ENCODE assay signal across 8 cellular contexts in genomic region chr12:8780389-8780788, GRCh38. TPM values are rescaled to one million over a fixed set of nuclear protein-coding genes. Genes with fewer than 3 reads are reported as not detected.
DNase-seq lines count a peak whose midpoint lies in the region; ATAC-seq and TF ChIP-seq lines count a peak whose summit lies in the region.

No MANE protein-coding gene starts in this region.

- no peak overlapping the region for H3K9ac ChIP-seq in GM23248

- intact Hi-C loops in A673 (cut with micrococcal nuclease; ENCODE audit: unreplicated experiment) (no loop called here), left ventricle myocardium inferior (cut with micrococcal nuclease) (no loop called here), sciatic nerve (cut with DNase I) (no loop called here)

- DNase-seq in A673 (ENCODE audit: low spot score) (peak; percentile 51), GM23248 (peak; percentile 49), left ventricle myocardium inferior (no peak), sciatic nerve (ENCODE audit: low spot score) (no peak), NCI-H2081 treated with DMSO at 0.1 percent for 48 hours (lab: John Stamatoyannopoulos, UW) (no peak)
- DNase-seq in stimulated activated CD4-positive, alpha-beta T cell treated with anti-CD3 and anti-CD28 coated beads, Interleukin-4, amount 100 ng/mL, for 24 hours = no peak

- POLR2A ChIA-PET in A673 (lab: Charles Lee; ENCODE audit: low non-redundant PET) = no interaction called here

- no peak overlapping the region for H3K27ac ChIP-seq in A673 (ENCODE audit: low read depth, low read length, poor library complexity, severe bottlenecking)
- H3K27ac ChIP-seq in GM23248 = no peak overlapping the region
- no peak overlapping the region for H3K27ac ChIP-seq in left ventricle myocardium inferior (replicated peaks)

- H3K4me1 ChIP-seq in A673 (ENCODE audit: insufficient read depth, low read length, poor library complexity, severe bottlenecking) (no peaks in the 10 kb centered on the region), GM23248 (ENCODE audit: insufficient read depth) (no peaks in the 10 kb centered on the region), left ventricle myocardium inferior (peaks cover 27% of the 10 kb centered on the region)

- no peaks in the 10 kb centered on the region for H3F3A ChIP-seq in GM23248 (ENCODE audit: insufficient read depth)

- peak; percentile 86 for ATAC-seq in SK-N-SH treated with all-trans-retinoic acid at 6 μM for 48 hours
- ATAC-seq in sciatic nerve = no peak
- ATAC-seq in HG02763 (IDR thresholded peaks at IDR 0.05; ENCODE audit: unreplicated experiment) = no peak

- H3K27me3 ChIP-seq in A673 (replicated peaks; ENCODE audit: insufficient read depth, low read depth, low read length, poor library complexity) (no peaks in the 10 kb centered on the region), GM23248 (replicated peaks; ENCODE audit: insufficient read depth) (no peaks in the 10 kb centered on the region), left ventricle myocardium inferior (ENCODE audit: low read depth) (no peaks in the 10 kb centered on the region)

- no peaks in the 10 kb centered on the region for H3K79me2 ChIP-seq in GM23248 (ENCODE audit: insufficient read depth)

- in situ Hi-C loops in GM23248 (cut with MboI) = no loop called here

- CTCF ChIA-PET in A673 (lab: Charles Lee) = interaction anchor here (0.6 kb wide), 1 partner anchor 110 kb away, joined by 3 read pairs; no protein-coding TSS in a partner anchor

- 58 to 69% methylated on average over 1 of the region's 1 CpG for WGBS in GM23248 (ENCODE audit: low coverage in 1 of 2, low lambda C conversion rate in 2 of 2, missing lambda C conversion rate in 2 of 2), 2 experiments

- H3K9me2 ChIP-seq in GM23248 (ENCODE audit: insufficient read depth) = no peaks in the 10 kb centered on the region

- TF ChIP-seq CTCF in A673 (conservative IDR thresholded peaks at IDR 0.05; ENCODE audit: low read depth, low read length) (peak; percentile 54), left ventricle myocardium inferior (IDR thresholded peaks at IDR 0.05; ENCODE audit: borderline replicate concordance) (peak; percentile 57)

- H3K9me3 ChIP-seq in A673 (ENCODE audit: low read depth, low read length, poor library complexity, severe bottlenecking) = no peaks in the 10 kb centered on the region
- H3K9me3 ChIP-seq in GM23248 (ENCODE audit: low read depth) = no peaks in the 10 kb centered on the region
- H3K9me3 ChIP-seq in left ventricle myocardium inferior (replicated peaks) = no peaks in the 10 kb centered on the region

- H4K20me1 ChIP-seq in GM23248 (ENCODE audit: insufficient read depth) = no peaks in the 10 kb centered on the region

- H3K4me3 ChIP-seq in A673 (ENCODE audit: low read depth, low read length, poor library complexity, severe bottlenecking) = no peak overlapping the region
- H3K4me3 ChIP-seq in GM23248 = no peak overlapping the region
- no peak overlapping the region for H3K4me3 ChIP-seq in left ventricle myocardium inferior

- H3K36me3 ChIP-seq in A673 (ENCODE audit: insufficient read depth, low read length, poor library complexity, severe bottlenecking) (peaks cover 6% of the 10 kb centered on the region), GM23248 (ENCODE audit: low read depth) (peaks cover 9% of the 10 kb centered on the region; the same call in 1 of the 2 replicates), left ventricle myocardium inferior (no peaks in the 10 kb centered on the region)

- no peak overlapping the region for H2AFZ ChIP-seq in GM23248

- H3K4me2 ChIP-seq in GM23248 (ENCODE audit: unreplicated experiment) = no peak overlapping the region

- no TSS peak for BruUV-seq in A673 (replicated peaks; lab: Mats Ljungman, UMichigan)

TF ChIP-seq in SK-N-SH treated with all-trans-retinoic acid at 6 μM for 48 hours, 23 proteins besides CTCF, POLR2A, EP300 and RAD21:
- TF ChIP-seq ZC3H10 (CRISPR knock-in tag; IDR thresholded peaks at IDR 0.05) (no peak), ZNF8 (CRISPR knock-in tag; IDR thresholded peaks at IDR 0.05) (no peak)

RNA-seq across cellular contexts. Expression of gene A2ML1, which starts 42.0 kb away (rescaled TPM):
- total RNA-seq in A673 (2021) (2.3 and 3.3 TPM in 2 replicates), left ventricle myocardium inferior (not detected), sciatic nerve (13.6 TPM)
- total RNA-seq in GM23248 (2014; rRNA removed; shearing (Covaris generic)) = not detected in 2 replicates
- polyA plus RNA-seq in GM23248 (2016; fragmentation: Nextera tagmentation; extraction: Ambion mirVana) = not detected in 2 replicates

Comparison
In these comparisons a context has a peak if more than half of its experiments do, and no peak if none do; other contexts are left out.
1. DNase-seq: peak in A673 (single experiment) and GM23248 (single experiment); none in left ventricle myocardium inferior (single experiment), sciatic nerve (single experiment), NCI-H2081 treated with DMSO at 0.1 percent for 48 hours (single experiment) and stimulated activated CD4-positive, alpha-beta T cell treated with anti-CD3 and anti-CD28 coated beads, Interleukin-4, amount 100 ng/mL, for 24 hours (single experiment).